In the genomic region with DNA sequence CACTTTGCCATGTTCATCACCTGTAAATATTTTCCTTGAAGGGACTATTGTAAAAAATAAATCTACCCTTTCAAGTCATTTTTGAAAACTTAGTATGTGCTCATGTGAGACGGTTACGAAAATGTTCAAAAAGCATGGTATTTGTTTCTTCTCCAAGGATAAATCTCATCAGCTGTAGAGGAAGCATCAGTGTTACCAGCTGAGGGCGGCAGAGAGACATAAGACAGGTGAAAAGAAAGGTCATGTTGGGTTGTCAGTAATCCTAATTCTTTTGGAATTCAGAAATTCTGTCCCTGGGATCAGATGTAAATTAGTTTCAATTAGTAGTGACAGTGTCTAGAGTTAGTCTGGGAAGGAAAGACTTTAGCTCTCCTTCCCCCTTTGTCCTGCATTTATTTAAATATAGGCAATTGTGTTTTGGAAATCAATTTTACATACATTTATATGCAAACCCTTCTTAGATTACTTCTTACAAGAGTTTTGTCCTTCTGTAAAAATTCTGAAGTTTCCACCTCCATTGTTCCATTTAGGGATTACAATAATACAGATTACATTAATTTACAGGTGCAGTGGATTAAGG, we compare ENCODE assay signal across 8 cellular contexts.
DNase-seq lines count a peak whose midpoint lies in the region; ATAC-seq, FAIRE-seq and TF ChIP-seq lines count a peak whose summit lies in the region.

No MANE protein-coding gene starts in this region.

- TF ChIP-seq EP300 in sigmoid colon (IDR thresholded peaks at IDR 0.05), result no peak

- H3K36me3 Mint-ChIP-seq in activated naive CD4-positive, alpha-beta T cell treated with anti-CD3 and anti-CD28 coated beads, Interleukin-2, amount 50 U/mL, for 72 hours, result peaks cover 0 to under 1% of the 10 kb centered on the region in 2 donors

- FAIRE-seq in HTR-8/SVneo (lab: Jason Lieb, UNC), result peak; percentile 96

- H3K27me3 ChIP-seq in upper lobe of right lung, result no peaks in the 10 kb centered on the region
- H3K27me3 ChIP-seq in sigmoid colon, result no peaks in the 10 kb centered on the region

- TF ChIP-seq POLR2A in sigmoid colon (IDR thresholded peaks at IDR 0.05), result no peak

- H3K9me3 Mint-ChIP-seq in activated naive CD4-positive, alpha-beta T cell treated with anti-CD3 and anti-CD28 coated beads, Interleukin-2, amount 50 U/mL, for 72 hours, result peaks cover 13 to 16% of the 10 kb centered on the region in 2 donors

- H3K4me3 ChIP-seq in upper lobe of right lung (no peak overlapping the region), sigmoid colon (no peak overlapping the region)

- DNase-seq in AG09319 (ENCODE audit: extremely low read depth, low read depth) (peak; percentile 3), HTR-8/SVneo (ENCODE audit: insufficient read length, low spot score) (peak; percentile 61), SHP77 treated with DMSO at 0.1 percent for 48 hours (lab: John Stamatoyannopoulos, UW) (peak; percentile 56), left cardiac atrium (peak; percentile 26), upper lobe of right lung (no peak), sigmoid colon (no peak)
- no peak for DNase-seq in activated naive CD4-positive, alpha-beta T cell treated with anti-CD3 and anti-CD28 coated beads, Interleukin-2, amount 50 U/mL, for 72 hours (ENCODE audit: low spot score in 2 of 2)

- intact Hi-C loops in left cardiac atrium (cut with DNase I) (loop anchor here in 1 of 2 donors (2.0 kb wide), 1 partner anchor 831 kb away; no protein-coding TSS in a partner anchor), upper lobe of right lung (cut with DNase I) (no loop called here), sigmoid colon (cut with DNase I) (no loop called here)

- ATAC-seq in left cardiac atrium (no peak), upper lobe of right lung (peak; percentile 42), HG02840 (IDR thresholded peaks at IDR 0.05; ENCODE audit: low FRiP score, unreplicated experiment) (no peak)
- no peak for ATAC-seq in activated naive CD4-positive, alpha-beta T cell treated with anti-CD3 and anti-CD28 coated beads, Interleukin-2, amount 50 U/mL, for 72 hours

- H3K9me3 ChIP-seq in upper lobe of right lung (no peaks in the 10 kb centered on the region), sigmoid colon (no peaks in the 10 kb centered on the region)

- H3K27ac ChIP-seq in upper lobe of right lung (no peak overlapping the region), sigmoid colon (no peak overlapping the region)

- no peaks in the 10 kb centered on the region for H3K4me1 ChIP-seq in upper lobe of right lung
- no peaks in the 10 kb centered on the region for H3K4me1 ChIP-seq in sigmoid colon

- H3K36me3 ChIP-seq in upper lobe of right lung, result no peaks in the 10 kb centered on the region
- H3K36me3 ChIP-seq in sigmoid colon, result no peaks in the 10 kb centered on the region

- WGBS in sigmoid colon, 2 donors, result 35 to 47% methylated on average over 3 of the region's 3 CpGs

- peak; percentile 57 for TF ChIP-seq CTCF in AG09319 (IDR thresholded peaks at IDR 0.05; ENCODE audit: low read depth, low read length)
- TF ChIP-seq CTCF in upper lobe of right lung (IDR thresholded peaks at IDR 0.05), result peak; percentile 42
- TF ChIP-seq CTCF in sigmoid colon (IDR thresholded peaks at IDR 0.05), result no peak

- no peak overlapping the region for H3K27ac Mint-ChIP-seq in activated naive CD4-positive, alpha-beta T cell treated with anti-CD3 and anti-CD28 coated beads, Interleukin-2, amount 50 U/mL, for 72 hours

Comparison
In these comparisons a context has a peak if more than half of its experiments do, and no peak if none do; other contexts are left out.
1. DNase-seq: peak in AG09319 (single experiment), HTR-8/SVneo (single experiment), SHP77 treated with DMSO at 0.1 percent for 48 hours (single experiment) and left cardiac atrium (single experiment); none in upper lobe of right lung (single experiment), activated naive CD4-positive, alpha-beta T cell treated with anti-CD3 and anti-CD28 coated beads, Interleukin-2, amount 50 U/mL, for 72 hours (0 of 2) and sigmoid colon (single experiment).
2. CTCF ChIP-seq: peak in AG09319 (single experiment) and upper lobe of right lung (single experiment); none in sigmoid colon (0 of 4).